13 cellular contexts compared by ENCODE assay signal in the genomic region with DNA sequence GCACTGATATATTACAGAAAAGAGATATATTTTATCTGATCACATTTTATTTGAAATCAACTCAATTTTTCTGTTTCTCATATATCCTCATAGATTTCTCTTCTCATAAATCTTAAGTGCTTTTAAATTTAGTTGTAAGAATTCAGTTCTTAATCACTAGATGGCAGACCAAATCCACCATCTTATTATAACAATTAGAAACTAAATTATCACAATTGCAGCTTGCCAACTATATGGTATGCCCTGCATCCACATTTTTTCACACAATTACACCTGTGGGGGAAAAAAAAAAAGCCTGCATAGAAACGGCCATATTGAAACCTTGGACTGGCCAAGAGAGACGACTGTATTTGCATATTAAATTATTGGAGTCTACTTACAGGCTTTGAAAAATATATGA.
DNase-seq lines count a peak whose midpoint lies in the region; ATAC-seq and TF ChIP-seq lines count a peak whose summit lies in the region.
"Had no signal": no experiment of that assay in that cellular context is flagged by ENCODE, and none has a peak within 500 bp of the region (broad histone marks: within the 10 kb centered on the region; RNA-seq: fewer than 3 reads in every experiment).

No MANE protein-coding gene starts in this region.

- H3K9me3 Mint-ChIP-seq in activated T-cell treated with anti-CD3 and anti-CD28 coated beads, Interleukin-2, amount 50 U/mL, for 24 hours: no peaks in the 10 kb centered on the region
- H3K9me3 Mint-ChIP-seq: T-helper 1 cell treated with Interleukin-12 subunit alpha and Interleukin-12 subunit beta and Interleukin-4 antibody, amounts not matched to agents 30 μg/mL and 1 μg/mL, for 36 hours had no signal

- in situ Hi-C loops in GM13976 (cut with MboI; ENCODE audit: low sequenced_read_pairs, unreplicated experiment): no loop called here

- no peak overlapping the region for H3K27ac ChIP-seq in lower lobe of right lung
- H3K27ac ChIP-seq: colonic mucosa, HL-60 had no signal

- H3K36me3 Mint-ChIP-seq in activated T-cell treated with anti-CD3 and anti-CD28 coated beads, Interleukin-2, amount 50 U/mL, for 24 hours (ENCODE audit: low read depth): no peaks in the 10 kb centered on the region

- H3K4me3 Mint-ChIP-seq in activated T-cell treated with anti-CD3 and anti-CD28 coated beads, Interleukin-2, amount 50 U/mL, for 24 hours: no peak overlapping the region
- H3K4me3 Mint-ChIP-seq: T-helper 1 cell treated with Interleukin-12 subunit alpha and Interleukin-12 subunit beta and Interleukin-4 antibody, amounts not matched to agents 30 μg/mL and 1 μg/mL, for 36 hours had no signal

- intact Hi-C loops in lower lobe of right lung (cut with DNase I): no loop called here

- no peaks in the 10 kb centered on the region for H3K9me3 ChIP-seq in lower lobe of right lung
- H3K9me3 ChIP-seq: colonic mucosa had no signal

- no peaks in the 10 kb centered on the region for H3K36me3 ChIP-seq in lower lobe of right lung
- H3K36me3 ChIP-seq: colonic mucosa had no signal

- H3K4me1 ChIP-seq in lower lobe of right lung: no peaks in the 10 kb centered on the region
- H3K4me1 ChIP-seq: colonic mucosa had no signal

- DNase-seq in COLO829 (ENCODE audit: low spot score): peak; percentile 8
- DNase-seq in Jurkat, Clone E6-1 (ENCODE audit: low read depth, low spot score): peak; percentile 4
- peak; percentile 44 for DNase-seq in astrocyte of the hippocampus (ENCODE audit: low read depth, low spot score)
- DNase-seq in lower lobe of right lung: no peak
- DNase-seq in activated T-cell treated with anti-CD3 and anti-CD28 coated beads, Interleukin-2, amount 50 U/mL, for 24 hours: no peak
- DNase-seq in NCI-H2107 treated with DMSO at 0.1 percent for 48 hours (lab: John Stamatoyannopoulos, UW; ENCODE audit: unreplicated experiment): no peak
- DNase-seq in EL: no peak
- no peak for DNase-seq in GM13976 (ENCODE audit: low spot score)
- DNase-seq: activated T-cell treated with anti-CD3 and anti-CD28 coated beads for 4 hours, colonic mucosa, DND-41 had no signal

- peaks cover 19% of the 10 kb centered on the region for H3K4me1 Mint-ChIP-seq in activated T-cell treated with anti-CD3 and anti-CD28 coated beads, Interleukin-2, amount 50 U/mL, for 24 hours (ENCODE audit: low read depth)

- H3K4me3 ChIP-seq in Jurkat, Clone E6-1 (ENCODE audit: low read length): no peak overlapping the region
- no peak overlapping the region for H3K4me3 ChIP-seq in lower lobe of right lung
- H3K4me3 ChIP-seq: colonic mucosa had no signal

- no peaks in the 10 kb centered on the region for H3K27me3 Mint-ChIP-seq in activated T-cell treated with anti-CD3 and anti-CD28 coated beads, Interleukin-2, amount 50 U/mL, for 24 hours

- H3K27me3 ChIP-seq in lower lobe of right lung (ENCODE audit: low read depth): no peaks in the 10 kb centered on the region
- H3K27me3 ChIP-seq: colonic mucosa had no signal

- TF ChIP-seq CTCF in lower lobe of right lung (IDR thresholded peaks at IDR 0.05) (peak; percentile 15), GM13976 (IDR thresholded peaks at IDR 0.05; ENCODE audit: borderline replicate concordance, control extremely low read depth, extremely low read depth, insufficient read depth, missing control alignments) (no peak)

- H3K27ac Mint-ChIP-seq in activated T-cell treated with anti-CD3 and anti-CD28 coated beads, Interleukin-2, amount 50 U/mL, for 24 hours: no peak overlapping the region
- H3K27ac Mint-ChIP-seq: T-helper 1 cell treated with Interleukin-12 subunit alpha and Interleukin-12 subunit beta and Interleukin-4 antibody, amounts not matched to agents 30 μg/mL and 1 μg/mL, for 36 hours had no signal

- ATAC-seq in lower lobe of right lung: no peak

Comparison
In these comparisons a context has a peak if more than half of its experiments do, and no peak if none do; other contexts are left out.
1. DNase-seq: peak in COLO829 (single experiment), Jurkat, Clone E6-1 (single experiment) and astrocyte of the hippocampus (single experiment); none in lower lobe of right lung (single experiment), activated T-cell treated with anti-CD3 and anti-CD28 coated beads, Interleukin-2, amount 50 U/mL, for 24 hours (single experiment), NCI-H2107 treated with DMSO at 0.1 percent for 48 hours (single experiment), EL (single experiment) and GM13976 (single experiment).